11 cellular contexts compared by ENCODE assay signal in the genomic region with DNA sequence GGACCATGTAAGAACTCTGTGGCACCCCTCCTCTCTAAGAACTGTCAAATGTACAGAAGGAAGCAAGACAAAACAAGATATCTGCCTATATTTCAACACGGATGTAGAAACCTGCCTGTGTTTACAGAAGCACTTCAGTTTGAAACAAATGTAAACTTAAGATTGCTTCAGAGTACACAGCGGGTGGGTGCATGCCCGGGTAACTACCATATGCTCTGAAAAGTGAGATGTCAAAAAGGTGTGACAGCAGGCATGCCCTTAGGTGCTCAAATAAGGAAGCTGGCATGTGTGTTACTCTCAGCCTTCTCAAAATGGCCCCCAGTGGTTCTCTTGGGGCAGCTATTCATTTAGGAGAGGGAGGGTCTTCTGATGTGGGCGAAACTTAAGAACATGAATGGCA. TPM values are rescaled to one million over a fixed set of nuclear protein-coding genes. Genes with fewer than 3 reads are reported as not detected.
DNase-seq lines count a peak whose midpoint lies in the region; ATAC-seq and TF ChIP-seq lines count a peak whose summit lies in the region.
"Had no signal": no experiment of that assay in that cellular context is flagged by ENCODE, and none has a peak within 500 bp of the region (broad histone marks: within the 10 kb centered on the region; RNA-seq: fewer than 3 reads in every experiment).

No MANE protein-coding gene starts in this region.

- no peaks in the 10 kb centered on the region for H3K27me3 Mint-ChIP-seq in activated CD4-positive, alpha-beta T cell treated with anti-CD3 and anti-CD28 coated beads, Interleukin-2, amount 10 ng/mL, durations not matched to agents 24 days and 14 days
- H3K27me3 Mint-ChIP-seq in dendritic cell treated with granulocyte-macrophage colony-stimulating factor and Interleukin-4, amounts not matched to agents 40 ng/mL and 50 ng/mL, for 4 days, result no peaks in the 10 kb centered on the region
- H3K27me3 Mint-ChIP-seq in stimulated activated naive B cell treated with anti-CD40 and anti-IgM and Interleukin-4, amounts not matched to agents 10 μg/mL and 1 μg/mL and 100 μg/mL, for 72 hours, result no peaks in the 10 kb centered on the region
- H3K27me3 Mint-ChIP-seq: activated CD8-positive, alpha-beta memory T cell treated with anti-CD3 and anti-CD28 coated beads, Interleukin-2, amount 10 ng/mL, durations not matched to agents 7 days and 5 days; activated naive CD8-positive, alpha-beta T cell treated with anti-CD3 and anti-CD28 coated beads for 36 hours had no signal

- WGBS in gastroesophageal sphincter (ENCODE audit: low coverage in 1 of 2), 2 donors, result 76 to 80% methylated on average over 4 of the region's 4 CpGs

- peaks cover 21% of the 10 kb centered on the region for H3K4me1 Mint-ChIP-seq in activated CD4-positive, alpha-beta T cell treated with anti-CD3 and anti-CD28 coated beads, Interleukin-2, amount 10 ng/mL, durations not matched to agents 24 days and 14 days
- H3K4me1 Mint-ChIP-seq in dendritic cell treated with granulocyte-macrophage colony-stimulating factor and Interleukin-4, amounts not matched to agents 40 ng/mL and 50 ng/mL, for 4 days (ENCODE audit: low read depth), result peaks cover 65% of the 10 kb centered on the region
- H3K4me1 Mint-ChIP-seq in stimulated activated naive B cell treated with anti-CD40 and anti-IgM and Interleukin-4, amounts not matched to agents 10 μg/mL and 1 μg/mL and 100 μg/mL, for 72 hours, result peaks cover 17 to 21% of the 10 kb centered on the region in 2 donors

- peaks cover 17% of the 10 kb centered on the region for H3K4me1 ChIP-seq in vagina
- H3K4me1 ChIP-seq in gastroesophageal sphincter, result peaks cover 0 to 22% (median 10%) of the 10 kb centered on the region in 3 donors
- H3K4me1 ChIP-seq: parathyroid adenoma had no signal

- no peaks in the 10 kb centered on the region for H3K9me3 Mint-ChIP-seq in activated CD4-positive, alpha-beta T cell treated with anti-CD3 and anti-CD28 coated beads, Interleukin-2, amount 10 ng/mL, durations not matched to agents 24 days and 14 days
- no peaks in the 10 kb centered on the region for H3K9me3 Mint-ChIP-seq in dendritic cell treated with granulocyte-macrophage colony-stimulating factor and Interleukin-4, amounts not matched to agents 40 ng/mL and 50 ng/mL, for 4 days
- H3K9me3 Mint-ChIP-seq in stimulated activated naive B cell treated with anti-CD40 and anti-IgM and Interleukin-4, amounts not matched to agents 10 μg/mL and 1 μg/mL and 100 μg/mL, for 72 hours, result no peaks in the 10 kb centered on the region
- H3K9me3 Mint-ChIP-seq: activated naive CD8-positive, alpha-beta T cell treated with anti-CD3 and anti-CD28 coated beads for 36 hours had no signal

- peaks cover 63% of the 10 kb centered on the region for H3K36me3 Mint-ChIP-seq in activated CD4-positive, alpha-beta T cell treated with anti-CD3 and anti-CD28 coated beads, Interleukin-2, amount 10 ng/mL, durations not matched to agents 24 days and 14 days (ENCODE audit: low read depth)
- peaks cover 100% of the 10 kb centered on the region for H3K36me3 Mint-ChIP-seq in dendritic cell treated with granulocyte-macrophage colony-stimulating factor and Interleukin-4, amounts not matched to agents 40 ng/mL and 50 ng/mL, for 4 days (ENCODE audit: low read depth)
- H3K36me3 Mint-ChIP-seq in stimulated activated naive B cell treated with anti-CD40 and anti-IgM and Interleukin-4, amounts not matched to agents 10 μg/mL and 1 μg/mL and 100 μg/mL, for 72 hours, result peaks cover 51 to 75% of the 10 kb centered on the region in 2 donors

- DNase-seq in activated CD4-positive, alpha-beta T cell treated with anti-CD3 and anti-CD28 coated beads, Interleukin-2, amount 10 ng/mL, durations not matched to agents 24 days and 14 days, result no peak
- DNase-seq in activated CD4-positive, alpha-beta T cell treated with anti-CD3 and anti-CD28 coated beads, Interleukin-2, amount 50 U/mL, for 4 hours, result no peak
- no peak for DNase-seq in stimulated activated naive B cell treated with anti-CD40 and anti-IgM and Interleukin-4, amounts not matched to agents 10 μg/mL and 1 μg/mL and 100 μg/mL, for 72 hours
- no peak for DNase-seq in vagina (ENCODE audit: extremely low spot score in 2 of 2)
- DNase-seq: activated CD8-positive, alpha-beta memory T cell treated with anti-CD3 and anti-CD28 coated beads, Interleukin-2, amount 10 ng/mL, durations not matched to agents 7 days and 5 days; activated naive CD8-positive, alpha-beta T cell treated with anti-CD3 and anti-CD28 coated beads for 36 hours; NCI-H446 treated with DMSO at 0.1 percent for 48 hours; stimulated activated CD8-positive, alpha-beta memory T cell treated with anti-CD3 and anti-CD28 coated beads, Interleukin-4, amount 100 ng/mL, for 48 hours had no signal

- H3K9me3 ChIP-seq in vagina (no peaks in the 10 kb centered on the region), gastroesophageal sphincter (no peaks in the 10 kb centered on the region)

- H3K4me3 ChIP-seq in vagina (no peak overlapping the region), gastroesophageal sphincter (no peak overlapping the region)

- TF ChIP-seq POLR2A in vagina (IDR thresholded peaks at IDR 0.05) (no peak), gastroesophageal sphincter (IDR thresholded peaks at IDR 0.05) (no peak)

- peak overlapping the region; percentile 32 for H3K27ac Mint-ChIP-seq in activated CD4-positive, alpha-beta T cell treated with anti-CD3 and anti-CD28 coated beads, Interleukin-2, amount 10 ng/mL, durations not matched to agents 24 days and 14 days
- peak overlapping the region; percentile 98 for H3K27ac Mint-ChIP-seq in dendritic cell treated with granulocyte-macrophage colony-stimulating factor and Interleukin-4, amounts not matched to agents 40 ng/mL and 50 ng/mL, for 4 days
- H3K27ac Mint-ChIP-seq in stimulated activated naive B cell treated with anti-CD40 and anti-IgM and Interleukin-4, amounts not matched to agents 10 μg/mL and 1 μg/mL and 100 μg/mL, for 72 hours, result peak overlapping the region; percentile 27
- H3K27ac Mint-ChIP-seq: activated CD8-positive, alpha-beta memory T cell treated with anti-CD3 and anti-CD28 coated beads, Interleukin-2, amount 10 ng/mL, durations not matched to agents 7 days and 5 days; activated naive CD8-positive, alpha-beta T cell treated with anti-CD3 and anti-CD28 coated beads for 36 hours had no signal

- peaks cover 0 to 62% of the 10 kb centered on the region in 2 donors for H3K36me3 ChIP-seq in vagina
- H3K36me3 ChIP-seq in gastroesophageal sphincter, result peaks cover 0 to 88% of the 10 kb centered on the region in 2 donors

- no peak for ATAC-seq in stimulated activated naive B cell treated with anti-CD40 and anti-IgM and Interleukin-4, amounts not matched to agents 10 μg/mL and 1 μg/mL and 100 μg/mL, for 72 hours (replicated peaks)
- no peak for ATAC-seq in gastroesophageal sphincter
- ATAC-seq: activated CD8-positive, alpha-beta memory T cell treated with anti-CD3 and anti-CD28 coated beads, Interleukin-2, amount 10 ng/mL, durations not matched to agents 7 days and 5 days had no signal

- TF ChIP-seq CTCF in vagina (IDR thresholded peaks at IDR 0.05) (no peak), gastroesophageal sphincter (IDR thresholded peaks at IDR 0.05) (no peak)

- no peak for TF ChIP-seq EP300 in gastroesophageal sphincter (IDR thresholded peaks at IDR 0.05)

- intact Hi-C loops in activated CD4-positive, alpha-beta T cell treated with anti-CD3 and anti-CD28 coated beads, Interleukin-2, amount 10 ng/mL, durations not matched to agents 24 days and 14 days (cut with micrococcal nuclease), result no loop called here
- intact Hi-C loops in dendritic cell treated with granulocyte-macrophage colony-stimulating factor and Interleukin-4, amounts not matched to agents 40 ng/mL and 50 ng/mL, for 4 days (cut with micrococcal nuclease), result no loop called here
- intact Hi-C loops in vagina (cut with DNase I), result no loop called here

- no peak overlapping the region for H3K27ac ChIP-seq in vagina
- H3K27ac ChIP-seq in gastroesophageal sphincter, result no peak overlapping the region
- H3K27ac ChIP-seq: parathyroid adenoma had no signal

- H3K4me3 Mint-ChIP-seq in activated CD4-positive, alpha-beta T cell treated with anti-CD3 and anti-CD28 coated beads, Interleukin-2, amount 10 ng/mL, durations not matched to agents 24 days and 14 days, result no peak overlapping the region
- no peak overlapping the region for H3K4me3 Mint-ChIP-seq in dendritic cell treated with granulocyte-macrophage colony-stimulating factor and Interleukin-4, amounts not matched to agents 40 ng/mL and 50 ng/mL, for 4 days
- no peak overlapping the region for H3K4me3 Mint-ChIP-seq in stimulated activated naive B cell treated with anti-CD40 and anti-IgM and Interleukin-4, amounts not matched to agents 10 μg/mL and 1 μg/mL and 100 μg/mL, for 72 hours
- H3K4me3 Mint-ChIP-seq: activated CD8-positive, alpha-beta memory T cell treated with anti-CD3 and anti-CD28 coated beads, Interleukin-2, amount 10 ng/mL, durations not matched to agents 7 days and 5 days; activated naive CD8-positive, alpha-beta T cell treated with anti-CD3 and anti-CD28 coated beads for 36 hours had no signal

- H3K27me3 ChIP-seq in vagina (no peaks in the 10 kb centered on the region), gastroesophageal sphincter (no peaks in the 10 kb centered on the region)

RNA-seq across cellular contexts. Expression of a gene that starts 5.2 kb away (rescaled TPM):
- total RNA-seq in activated CD4-positive, alpha-beta T cell treated with anti-CD3 and anti-CD28 coated beads, Interleukin-2, amount 10 ng/mL, durations not matched to agents 24 days and 14 days, result 24.8 and 27.6 TPM in 2 replicates
- 54.8 TPM for total RNA-seq in vagina
- 10 to 100 TPM; 21.0 to 46.0 (median 32.0) TPM for total RNA-seq in gastroesophageal sphincter

RNA-seq across cellular contexts. Expression of a gene that starts 14.3 kb away (rescaled TPM):
- total RNA-seq in activated CD4-positive, alpha-beta T cell treated with anti-CD3 and anti-CD28 coated beads, Interleukin-2, amount 10 ng/mL, durations not matched to agents 24 days and 14 days, result 7.6 and 15.4 TPM in 2 replicates
- total RNA-seq in vagina, result 60.9 TPM
- 10 to 100 TPM; 14.5 to 21.0 (median 16.1) TPM for total RNA-seq in gastroesophageal sphincter

RNA-seq across cellular contexts. Expression of a gene that starts 26.5 kb away (rescaled TPM):
- total RNA-seq in activated CD4-positive, alpha-beta T cell treated with anti-CD3 and anti-CD28 coated beads, Interleukin-2, amount 10 ng/mL, durations not matched to agents 24 days and 14 days, result 78.5 and 80.7 TPM in 2 replicates
- 56.5 TPM for total RNA-seq in vagina
- total RNA-seq in gastroesophageal sphincter, result 10 to 100 TPM; 23.7 to 33.9 (median 29.4) TPM

RNA-seq across cellular contexts. Expression of a gene that starts 28.7 kb away (rescaled TPM):
- 148 and 157 TPM in 2 replicates for total RNA-seq in activated CD4-positive, alpha-beta T cell treated with anti-CD3 and anti-CD28 coated beads, Interleukin-2, amount 10 ng/mL, durations not matched to agents 24 days and 14 days
- total RNA-seq in vagina (42.2 TPM), gastroesophageal sphincter (10 to 100 TPM; 18.6 to 44.2 (median 28.0) TPM)

RNA-seq across cellular contexts. Expression of a gene that starts 57.2 kb away (rescaled TPM):
- total RNA-seq in activated CD4-positive, alpha-beta T cell treated with anti-CD3 and anti-CD28 coated beads, Interleukin-2, amount 10 ng/mL, durations not matched to agents 24 days and 14 days, result 14.3 and 16.4 TPM in 2 replicates
- total RNA-seq in vagina (59.4 TPM), gastroesophageal sphincter (10 to 100 TPM; 61.3 to 74.9 (median 65.3) TPM)

Comparison
In these comparisons a context has a peak if more than half of its experiments do, and no peak if none do; other contexts are left out.
1. H3K27ac Mint-ChIP-seq: peak in every context shown above with its lines; median percentile 98 in dendritic cell treated with granulocyte-macrophage colony-stimulating factor and Interleukin-4, amounts not matched to agents 40 ng/mL and 50 ng/mL, for 4 days; 32 in activated CD4-positive, alpha-beta T cell treated with anti-CD3 and anti-CD28 coated beads, Interleukin-2, amount 10 ng/mL, durations not matched to agents 24 days and 14 days; 27 in stimulated activated naive B cell treated with anti-CD40 and anti-IgM and Interleukin-4, amounts not matched to agents 10 μg/mL and 1 μg/mL and 100 μg/mL, for 72 hours.